Comparison of ENCODE assay signal across 16 cellular contexts in genomic region chr11:9660886-9661285, GRCh38. TPM values are rescaled to one million over a fixed set of nuclear protein-coding genes. Genes with fewer than 3 reads are reported as not detected.
A peak's percentile ranks its signal among the peaks of the same experiment; 100 is the strongest.
DNase-seq lines count a peak whose midpoint lies in the region; ATAC-seq and TF ChIP-seq lines count a peak whose summit lies in the region.
"Had no signal": no experiment of that assay in that cellular context is flagged by ENCODE, and none has a peak within 500 bp of the region (broad histone marks: within the 10 kb centered on the region; RNA-seq: fewer than 3 reads in every experiment).

No MANE protein-coding gene starts in this region.

- H3K36me3 Mint-ChIP-seq in memory B cell: peaks cover 5% of the 10 kb centered on the region
- H3K36me3 Mint-ChIP-seq in activated CD4-positive, alpha-beta T cell treated with anti-CD3 and anti-CD28 coated beads, Interleukin-2, amount 10 ng/mL, durations not matched to agents 24 days and 14 days (ENCODE audit: low read depth): peaks cover 3% of the 10 kb centered on the region

- intact Hi-C loops in activated CD4-positive, alpha-beta T cell treated with anti-CD3 and anti-CD28 coated beads, Interleukin-2, amount 10 ng/mL, durations not matched to agents 24 days and 14 days (cut with micrococcal nuclease): loop anchor here (5.0 kb wide), 1 partner anchor 86 kb away; no protein-coding TSS in a partner anchor

- H3K27me3 Mint-ChIP-seq in memory B cell: no peaks in the 10 kb centered on the region
- peaks cover 35% of the 10 kb centered on the region for H3K27me3 Mint-ChIP-seq in activated CD4-positive, alpha-beta T cell treated with anti-CD3 and anti-CD28 coated beads, Interleukin-2, amount 10 ng/mL, durations not matched to agents 24 days and 14 days

- POLR2A ChIA-PET in RWPE1 (lab: Yijun Ruan, JAX; ENCODE audit: low non-redundant PET): no interaction called here

- H3K27ac Mint-ChIP-seq in memory B cell: peak overlapping the region; percentile 95
- no peak overlapping the region for H3K27ac Mint-ChIP-seq in activated CD4-positive, alpha-beta T cell treated with anti-CD3 and anti-CD28 coated beads, Interleukin-2, amount 10 ng/mL, durations not matched to agents 24 days and 14 days
- H3K27ac Mint-ChIP-seq: activated naive CD4-positive, alpha-beta T cell treated with anti-CD3 and anti-CD28 coated beads for 36 hours; progenitor cell of endocrine pancreas had no signal

- CTCF ChIA-PET in RWPE1 (lab: Yijun Ruan, JAX): interaction anchor here (0.7 kb wide), 1 partner anchor 746 kb away, joined by 11 read pairs; no protein-coding TSS in a partner anchor

- H3K27ac ChIP-seq in RWPE1 (no peak overlapping the region), caudate nucleus (ENCODE audit: low read depth, low read length) (no peak overlapping the region)

- peak overlapping the region; percentile 21 for H3K4me3 Mint-ChIP-seq in memory B cell
- H3K4me3 Mint-ChIP-seq in activated CD4-positive, alpha-beta T cell treated with anti-CD3 and anti-CD28 coated beads, Interleukin-2, amount 10 ng/mL, durations not matched to agents 24 days and 14 days: no peak overlapping the region
- H3K4me3 Mint-ChIP-seq: activated naive CD4-positive, alpha-beta T cell treated with anti-CD3 and anti-CD28 coated beads for 36 hours had no signal

- ATAC-seq in memory B cell (ENCODE audit: low read depth): no peak
- ATAC-seq: HCT116 had no signal

- DNase-seq in DMS53 (lab: John Stamatoyannopoulos, UW) (peak; percentile 94), HT-29 (ENCODE audit: low spot score) (peak; percentile 31), RWPE1 (ENCODE audit: low spot score) (peak; percentile 20), memory B cell (ENCODE audit: low spot score in 2 of 2) (no peak), caudate nucleus (lab: John Stamatoyannopoulos, UW) (no peak)
- DNase-seq in activated CD4-positive, alpha-beta T cell treated with anti-CD3 and anti-CD28 coated beads, Interleukin-2, amount 10 ng/mL, durations not matched to agents 24 days and 14 days: no peak
- no peak for DNase-seq in stimulated activated naive CD4-positive, alpha-beta T cell treated with Interleukin-2 at 50 U/mL for 16 hours (lab: John Stamatoyannopoulos, UW)
- DNase-seq: activated CD4-positive, alpha-beta T cell treated with anti-CD3 and anti-CD28 coated beads for 4 hours; activated naive CD4-positive, alpha-beta T cell treated with anti-CD3 and anti-CD28 coated beads for 36 hours; DMS153; erythroblast; NCI-H1694; stimulated activated CD4-positive, alpha-beta T cell treated with anti-CD3 and anti-CD28 coated beads, Interleukin-4, amount 100 ng/mL, for 4 hours; stimulated activated CD8-positive, alpha-beta memory T cell treated with anti-CD3 and anti-CD28 coated beads, Interleukin-4, amount 100 ng/mL, for 48 hours had no signal

- H3K9me3 Mint-ChIP-seq in memory B cell: peaks cover 3% of the 10 kb centered on the region
- peaks cover 3% of the 10 kb centered on the region for H3K9me3 Mint-ChIP-seq in activated CD4-positive, alpha-beta T cell treated with anti-CD3 and anti-CD28 coated beads, Interleukin-2, amount 10 ng/mL, durations not matched to agents 24 days and 14 days

- no peak for TF ChIP-seq CTCF in RWPE1 (conservative IDR thresholded peaks at IDR 0.05; ENCODE audit: low read depth)

- H3K4me1 Mint-ChIP-seq in memory B cell: peaks cover 24% of the 10 kb centered on the region
- peaks cover 18% of the 10 kb centered on the region for H3K4me1 Mint-ChIP-seq in activated CD4-positive, alpha-beta T cell treated with anti-CD3 and anti-CD28 coated beads, Interleukin-2, amount 10 ng/mL, durations not matched to agents 24 days and 14 days

RNA-seq across cellular contexts. Expression of gene SWAP70, which starts 3.0 kb away (rescaled TPM):
- 4.4 and 5.1 TPM in 2 replicates for total RNA-seq in HT-29 (2014; rRNA removed; shearing (Covaris generic))
- 7.3 and 8.1 TPM in 2 replicates for total RNA-seq in activated CD4-positive, alpha-beta T cell treated with anti-CD3 and anti-CD28 coated beads, Interleukin-2, amount 10 ng/mL, durations not matched to agents 24 days and 14 days

Comparison
In these comparisons a context has a peak if more than half of its experiments do, and no peak if none do; other contexts are left out.
1. DNase-seq: peak in DMS53 (single experiment), HT-29 (single experiment) and RWPE1 (single experiment); none in memory B cell (0 of 2), activated CD4-positive, alpha-beta T cell treated with anti-CD3 and anti-CD28 coated beads, Interleukin-2, amount 10 ng/mL, durations not matched to agents 24 days and 14 days (single experiment), stimulated activated naive CD4-positive, alpha-beta T cell treated with Interleukin-2 at 50 U/mL for 16 hours (single experiment) and caudate nucleus (0 of 61).